ENCODE assay signal across 13 cellular contexts in the genomic region with DNA sequence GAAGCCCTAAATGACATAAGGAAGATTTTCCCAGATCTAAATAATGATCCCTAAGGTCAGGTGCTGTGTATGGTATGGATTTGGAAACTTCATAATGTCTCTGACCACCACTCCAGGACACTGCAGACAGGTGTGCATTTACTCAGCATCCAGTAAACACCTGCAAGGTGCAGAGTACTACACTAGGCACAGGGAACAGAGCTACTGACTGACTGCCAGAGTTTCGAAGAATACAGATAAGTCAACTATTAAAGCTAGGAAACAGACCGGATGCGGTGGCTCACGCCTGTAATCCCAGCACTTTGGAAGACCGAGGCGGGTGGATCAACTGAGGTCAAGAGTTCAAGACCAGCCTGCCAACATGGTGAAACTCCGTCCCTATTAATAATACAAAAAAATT.
DNase-seq lines count a peak whose midpoint lies in the region; ATAC-seq and TF ChIP-seq lines count a peak whose summit lies in the region.
"Had no signal": no experiment of that assay in that cellular context is flagged by ENCODE, and none has a peak within 500 bp of the region (broad histone marks: within the 10 kb centered on the region; RNA-seq: fewer than 3 reads in every experiment).

No MANE protein-coding gene starts in this region.

- peaks cover 4 to 32% (median 24%) of the 10 kb centered on the region in 4 donors for H3K4me1 ChIP-seq in esophagus muscularis mucosa
- peaks cover 13% of the 10 kb centered on the region for H3K4me1 ChIP-seq in vagina

- WGBS in esophagus muscularis mucosa: 77% methylated on average over 7 of the region's 7 CpGs

- TF ChIP-seq CTCF in esophagus muscularis mucosa (IDR thresholded peaks at IDR 0.05) (no peak), vagina (IDR thresholded peaks at IDR 0.05) (no peak)

- H3K4me3 ChIP-seq in esophagus muscularis mucosa: no peak overlapping the region
- H3K4me3 ChIP-seq in vagina: no peak overlapping the region

- H3K27me3 ChIP-seq in esophagus muscularis mucosa (no peaks in the 10 kb centered on the region), vagina (no peaks in the 10 kb centered on the region)

- TF ChIP-seq POLR2A in esophagus muscularis mucosa (IDR thresholded peaks at IDR 0.05; ENCODE audit: low read depth): no peak
- TF ChIP-seq POLR2A in vagina (IDR thresholded peaks at IDR 0.05): no peak

- TF ChIP-seq EP300 in esophagus muscularis mucosa (IDR thresholded peaks at IDR 0.05): no peak

- no peaks in the 10 kb centered on the region for H3K36me3 ChIP-seq in esophagus muscularis mucosa
- H3K36me3 ChIP-seq in vagina: no peaks in the 10 kb centered on the region

- ATAC-seq in Right ventricle myocardium inferior: peak; percentile 24
- ATAC-seq in GM19463 (IDR thresholded peaks at IDR 0.05; ENCODE audit: unreplicated experiment): no peak
- ATAC-seq: WTC11 had no signal

- intact Hi-C loops in Right ventricle myocardium inferior (cut with DNase I) (no loop called here), cardiac septum (cut with DNase I) (no loop called here), esophagus muscularis mucosa (cut with DNase I) (no loop called here), vagina (cut with DNase I) (no loop called here)

- no peaks in the 10 kb centered on the region for H3K9me3 ChIP-seq in esophagus muscularis mucosa
- no peaks in the 10 kb centered on the region for H3K9me3 ChIP-seq in vagina

- DNase-seq in Right ventricle myocardium inferior (ENCODE audit: missing footprints) (no peak), cardiac septum (ENCODE audit: low spot score) (no peak), esophagus muscularis mucosa (ENCODE audit: extremely low spot score) (no peak), mucosa of gallbladder (ENCODE audit: low spot score) (peak; percentile 34), vagina (ENCODE audit: extremely low spot score in 2 of 2) (peak in 1 of 2 donors; percentile 77), anterior cingulate cortex (lab: John Stamatoyannopoulos, UW) (no peak), NOMO-1 treated with dmso at 0.1 percent for 144 hours (lab: John Stamatoyannopoulos, UW; ENCODE audit: unreplicated experiment) (no peak)
- DNase-seq: COR-L47, erythroblast, H7 had no signal

- H3K27ac ChIP-seq in esophagus muscularis mucosa (replicated peaks in 1 of 4) (peak overlapping the region; percentile 35 to 67 (median 62)), vagina (peak overlapping the region; percentile 47)
- H3K27ac ChIP-seq: 22Rv1 had no signal
